9 cellular contexts compared by ENCODE assay signal in the genomic region with DNA sequence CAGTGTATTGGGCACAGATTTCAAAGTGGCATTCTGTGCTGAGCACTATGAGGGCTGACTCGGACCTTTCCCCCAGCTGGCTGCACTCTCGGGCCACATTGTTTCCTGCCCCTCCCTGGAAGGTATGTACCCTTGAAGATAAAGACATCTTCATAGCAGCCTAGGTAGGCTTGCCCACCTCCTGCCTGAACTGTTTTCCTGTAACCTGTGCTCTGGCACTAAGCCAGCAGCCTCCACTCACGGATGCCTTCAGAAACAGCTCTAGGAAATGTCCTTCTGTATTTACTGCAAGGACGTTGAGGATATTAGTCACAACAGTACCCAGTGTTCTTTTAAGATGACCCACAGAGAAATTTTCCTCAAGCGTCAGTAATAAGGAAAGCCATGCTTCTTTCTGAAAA. TPM values are rescaled to one million over a fixed set of nuclear protein-coding genes. Genes with fewer than 3 reads are reported as not detected.
DNase-seq lines count a peak whose midpoint lies in the region; ATAC-seq and TF ChIP-seq lines count a peak whose summit lies in the region.
"Had no signal": no experiment of that assay in that cellular context is flagged by ENCODE, and none has a peak within 500 bp of the region (broad histone marks: within the 10 kb centered on the region; RNA-seq: fewer than 3 reads in every experiment).

No MANE protein-coding gene starts in this region.

- no peak overlapping the region for H3K4me3 Mint-ChIP-seq in T-helper 1 cell treated with Interleukin-12 subunit alpha and Interleukin-12 subunit beta and Interleukin-4 antibody, amounts not matched to agents 30 μg/mL and 1 μg/mL, for 36 hours

- H3K27ac ChIP-seq in tibial nerve: no peak overlapping the region
- H3K27ac ChIP-seq: ovary had no signal

- ATAC-seq in GM18873 (IDR thresholded peaks at IDR 0.05; ENCODE audit: low FRiP score, unreplicated experiment): no peak

- H3K9me3 ChIP-seq in skeletal muscle satellite cell (replicated peaks; ENCODE audit: low read length): no peaks in the 10 kb centered on the region
- H3K9me3 ChIP-seq in tibial nerve: no peaks in the 10 kb centered on the region
- H3K9me3 ChIP-seq: ovary had no signal

- peak overlapping the region; percentile 68 for H3K27ac Mint-ChIP-seq in T-helper 1 cell treated with Interleukin-12 subunit alpha and Interleukin-12 subunit beta and Interleukin-4 antibody, amounts not matched to agents 30 μg/mL and 1 μg/mL, for 36 hours

- H3K27me3 ChIP-seq in skeletal muscle satellite cell (ENCODE audit: control insufficient read depth, insufficient read depth, low read length) (no peaks in the 10 kb centered on the region), tibial nerve (no peaks in the 10 kb centered on the region)
- H3K27me3 ChIP-seq: ovary had no signal

- 64 to 65% methylated on average over 5 of the region's 5 CpGs for WGBS in tibial nerve, 2 donors

- DNase-seq in NCI-H1105 treated with DMSO at 0.1 percent for 48 hours (lab: John Stamatoyannopoulos, UW) (peak; percentile 5), NCI-H1105 (lab: John Stamatoyannopoulos, UW) (no peak), fibroblast of pulmonary artery (ENCODE audit: low read depth) (peak; percentile 11), tibial nerve (ENCODE audit: low spot score in 2 of 2) (no peak), D341Med (ENCODE audit: low spot score) (no peak)
- DNase-seq: ovary had no signal

- TF ChIP-seq EP300 in tibial nerve (IDR thresholded peaks at IDR 0.05): no peak

- H3K9ac ChIP-seq in skeletal muscle satellite cell (ENCODE audit: low read depth, low read length): peak overlapping the region; percentile 75

- H3K4me1 Mint-ChIP-seq in T-helper 1 cell treated with Interleukin-12 subunit alpha and Interleukin-12 subunit beta and Interleukin-4 antibody, amounts not matched to agents 30 μg/mL and 1 μg/mL, for 36 hours (ENCODE audit: low read depth): peaks cover 26% of the 10 kb centered on the region

- H3K9me3 Mint-ChIP-seq in T-helper 1 cell treated with Interleukin-12 subunit alpha and Interleukin-12 subunit beta and Interleukin-4 antibody, amounts not matched to agents 30 μg/mL and 1 μg/mL, for 36 hours: no peaks in the 10 kb centered on the region

- peak overlapping the region; percentile 44 for H3K4me2 ChIP-seq in skeletal muscle satellite cell (ENCODE audit: low read length)

- no peak for TF ChIP-seq CTCF in fibroblast of pulmonary artery (IDR thresholded peaks at IDR 0.05; ENCODE audit: low read length, missing control alignments)
- TF ChIP-seq CTCF in tibial nerve (IDR thresholded peaks at IDR 0.05): no peak

- H3K4me3 ChIP-seq in fibroblast of pulmonary artery (replicated peaks; ENCODE audit: low read depth, low read length) (no peak overlapping the region), skeletal muscle satellite cell (ENCODE audit: low read length) (no peak overlapping the region), tibial nerve (no peak overlapping the region)
- H3K4me3 ChIP-seq: ovary had no signal

- no peaks in the 10 kb centered on the region for H3K27me3 Mint-ChIP-seq in T-helper 1 cell treated with Interleukin-12 subunit alpha and Interleukin-12 subunit beta and Interleukin-4 antibody, amounts not matched to agents 30 μg/mL and 1 μg/mL, for 36 hours (ENCODE audit: low read depth)

- TF ChIP-seq POLR2A in tibial nerve (IDR thresholded peaks at IDR 0.05): no peak

- H3K4me1 ChIP-seq in skeletal muscle satellite cell (ENCODE audit: control insufficient read depth, insufficient read depth, low read length): peaks cover 74% of the 10 kb centered on the region
- H3K4me1 ChIP-seq in tibial nerve: peaks cover 0 to 47% (median 10%) of the 10 kb centered on the region in 4 donors

- H3K36me3 Mint-ChIP-seq in T-helper 1 cell treated with Interleukin-12 subunit alpha and Interleukin-12 subunit beta and Interleukin-4 antibody, amounts not matched to agents 30 μg/mL and 1 μg/mL, for 36 hours (ENCODE audit: low read depth): peaks cover 26% of the 10 kb centered on the region

- H3K36me3 ChIP-seq in skeletal muscle satellite cell (ENCODE audit: insufficient read depth, low read length) (no peaks in the 10 kb centered on the region), tibial nerve (peaks cover 0 to 56% (median 0%) of the 10 kb centered on the region in 3 donors)
- H3K36me3 ChIP-seq: ovary had no signal

RNA-seq across cellular contexts. Expression of a gene that starts 43.7 kb away (rescaled TPM):
- total RNA-seq in skeletal muscle satellite cell (2012; rRNA removed): 17.3 and 22.3 TPM in 2 replicates
- total RNA-seq in tibial nerve: 10 to 100 TPM in 3 of 4 donors, 1 to 10 TPM in 1; 8.2 to 14.2 (median 10.8) TPM

RNA-seq across cellular contexts. Expression of a gene that starts 43.9 kb away (rescaled TPM):
- 15.7 and 16.4 TPM in 2 replicates for total RNA-seq in skeletal muscle satellite cell (2012; rRNA removed)
- 10 to 100 TPM; 28.5 to 36.3 (median 35.1) TPM for total RNA-seq in tibial nerve

Comparison
In these comparisons a context has a peak if more than half of its experiments do, and no peak if none do; other contexts are left out.
1. DNase-seq: peak in NCI-H1105 treated with DMSO at 0.1 percent for 48 hours (single experiment) and fibroblast of pulmonary artery (single experiment); none in NCI-H1105 (single experiment), tibial nerve (0 of 2) and D341Med (single experiment).